ENCODE assay signal across 9 cellular contexts in the genomic region with DNA sequence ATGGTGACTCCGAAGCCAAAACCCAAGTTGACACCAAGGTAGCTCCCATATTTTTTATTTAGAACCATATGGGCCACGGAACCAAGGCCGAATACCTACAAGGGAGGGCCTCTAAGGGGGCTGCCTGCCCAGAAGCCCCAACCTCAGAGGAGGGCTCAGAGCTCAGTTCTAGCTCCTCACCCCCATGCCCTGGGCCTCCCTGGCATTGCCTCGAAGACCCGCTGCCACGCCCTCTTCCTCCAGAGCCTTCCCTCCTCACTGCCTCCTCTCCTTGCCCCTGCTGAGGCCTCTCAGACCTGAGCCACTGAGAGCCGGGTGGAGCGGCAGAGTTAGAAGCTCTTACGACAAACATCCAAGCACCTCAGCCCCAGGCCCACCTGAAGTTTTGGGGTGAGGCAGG. TPM values are rescaled to one million over a fixed set of nuclear protein-coding genes. Genes with fewer than 3 reads are reported as not detected.
"Had no signal": no experiment of that assay in that cellular context is flagged by ENCODE, and none has a peak within 500 bp of the region (broad histone marks: within the 10 kb centered on the region; RNA-seq: fewer than 3 reads in every experiment).

No MANE protein-coding gene starts in this region.

RNA-seq across cellular contexts. Expression of a gene that starts 15.4 kb away (rescaled TPM):
- total RNA-seq: activated B cell treated with CpG ODN at 0.5 μM for 24 hours; activated CD4-positive, alpha-beta T cell treated with anti-CD3 and anti-CD28 coated beads, Interleukin-2, amount 10 ng/mL, durations not matched to agents 24 days and 14 days; activated CD8-positive, alpha-beta memory T cell treated with anti-CD3 and anti-CD28 coated beads for 36 hours; activated CD8-positive, alpha-beta T cell treated with anti-CD3 and anti-CD28 coated beads for 36 hours; activated naive CD4-positive, alpha-beta T cell treated with anti-CD3 and anti-CD28 coated beads for 36 hours; activated naive CD8-positive, alpha-beta T cell treated with anti-CD3 and anti-CD28 coated beads for 36 hours; activated T-cell treated with anti-CD3 and anti-CD28 coated beads, Interleukin-2, amount 50 U/mL, for 4 hours; activated T-cell treated with anti-CD3 and anti-CD28 coated beads, Interleukin-2, amount 50 U/mL, for 72 hours; activated T-helper 1 cell treated with anti-CD3 and anti-CD28 coated beads, Interleukin-12 subunit alpha, Interleukin-12 subunit beta, Interleukin-2, Interleukin-4 antibody, amounts not matched to agents 30 ng/mL and 10 ng/mL and 1 ng/mL, durations not matched to agents 14 hours and 24 hours and 36 hours had no signal
